16 cellular contexts compared by ENCODE assay signal in genomic region chr2:157421377-157421944, GRCh38. TPM values are rescaled to one million over a fixed set of nuclear protein-coding genes. Genes with fewer than 3 reads are reported as not detected.
A peak's percentile ranks its signal among the peaks of the same experiment; 100 is the strongest.
DNase-seq lines count a peak whose midpoint lies in the region; ATAC-seq and TF ChIP-seq lines count a peak whose summit lies in the region.
"Had no signal": no experiment of that assay in that cellular context is flagged by ENCODE, and none has a peak within 500 bp of the region (broad histone marks: within the 10 kb centered on the region; RNA-seq: fewer than 3 reads in every experiment).

No MANE protein-coding gene starts in this region.

- CTCF ChIA-PET in activated naive CD4-positive, alpha-beta T cell treated with anti-CD3 and anti-CD28 coated beads for 36 hours (lab: Charles Lee) = interaction anchor here (0.6 to 2.7 kb wide), 11 partner anchors 8 to 119 kb away, joined by 3 to 20 read pairs (median 5); no protein-coding TSS in a partner anchor
- CTCF ChIA-PET in activated CD8-positive, alpha-beta T cell treated with anti-CD3 and anti-CD28 coated beads for 36 hours (lab: Charles Lee) = interaction anchor here (1.0 to 5.8 kb wide), 7 partner anchors 9 to 119 kb away, joined by 4 to 49 read pairs (median 7); partner anchors contain the start of gene ERMN

- no peaks in the 10 kb centered on the region for H3K9me3 Mint-ChIP-seq in activated naive CD4-positive, alpha-beta T cell treated with anti-CD3 and anti-CD28 coated beads for 36 hours
- H3K9me3 Mint-ChIP-seq in activated CD8-positive, alpha-beta T cell treated with anti-CD3 and anti-CD28 coated beads for 36 hours = peaks cover 2% of the 10 kb centered on the region
- peaks cover 5% of the 10 kb centered on the region for H3K9me3 Mint-ChIP-seq in neural progenitor cell

- no peaks in the 10 kb centered on the region for H4K20me1 ChIP-seq in neural progenitor cell (ENCODE audit: low read depth)

- TF ChIP-seq CTCF in activated CD8-positive, alpha-beta T cell treated with anti-CD3 and anti-CD28 coated beads for 36 hours (IDR thresholded peaks at IDR 0.05) = no peak
- TF ChIP-seq CTCF in lower lobe of right lung (IDR thresholded peaks at IDR 0.05) (no peak), upper lobe of right lung (IDR thresholded peaks at IDR 0.05) (no peak), neural progenitor cell (IDR thresholded peaks at IDR 0.05) (no peak)

- peaks cover 33% of the 10 kb centered on the region for H3K4me1 ChIP-seq in lower lobe of right lung
- no peaks in the 10 kb centered on the region for H3K4me1 ChIP-seq in upper lobe of right lung
- H3K4me1 ChIP-seq in neural progenitor cell = no peaks in the 10 kb centered on the region
- H3K4me1 ChIP-seq: gastrocnemius medialis had no signal

- H3K36me3 Mint-ChIP-seq in activated naive CD4-positive, alpha-beta T cell treated with anti-CD3 and anti-CD28 coated beads for 36 hours (ENCODE audit: low read depth) = peaks cover 83% of the 10 kb centered on the region
- peaks cover 86% of the 10 kb centered on the region for H3K36me3 Mint-ChIP-seq in activated CD8-positive, alpha-beta T cell treated with anti-CD3 and anti-CD28 coated beads for 36 hours (ENCODE audit: low read depth)
- H3K36me3 Mint-ChIP-seq in neural progenitor cell = no peaks in the 10 kb centered on the region

- intact Hi-C loops in activated naive CD4-positive, alpha-beta T cell treated with anti-CD3 and anti-CD28 coated beads for 36 hours (cut with micrococcal nuclease) = loop anchor here (1.0 to 2.0 kb wide), 5 partner anchors 8 to 55 kb away; partner anchors contain the start of gene CYTIP
- intact Hi-C loops in activated CD8-positive, alpha-beta T cell treated with anti-CD3 and anti-CD28 coated beads for 36 hours (cut with micrococcal nuclease) = loop anchor here (2.0 kb wide), 1 partner anchor 15 kb away; no protein-coding TSS in a partner anchor
- intact Hi-C loops in lower lobe of right lung (cut with DNase I) (no loop called here), upper lobe of right lung (cut with DNase I) (no loop called here)

- no peak overlapping the region for H3K9ac ChIP-seq in neural progenitor cell

- POLR2A ChIA-PET in activated CD8-positive, alpha-beta T cell treated with anti-CD3 and anti-CD28 coated beads for 36 hours (lab: Charles Lee) = interaction anchor here (0.8 to 27.4 kb wide), 10 partner anchors 9 to 477 kb away, joined by 3 to 1592 read pairs (median 4); partner anchors contain the start of genes CYTIP and ERMN

- H3K36me3 ChIP-seq in lower lobe of right lung (peaks cover 4% of the 10 kb centered on the region), upper lobe of right lung (no peaks in the 10 kb centered on the region), neural progenitor cell (no peaks in the 10 kb centered on the region)
- H3K36me3 ChIP-seq: gastrocnemius medialis, pancreas, thoracic aorta had no signal

- peak; percentile 6 for ATAC-seq in activated CD8-positive, alpha-beta T cell treated with anti-CD3 and anti-CD28 coated beads for 36 hours
- ATAC-seq in lower lobe of right lung (peak in 1 of 2 donors; percentile 53), upper lobe of right lung (peak; percentile 55), GM18861 (IDR thresholded peaks at IDR 0.05; ENCODE audit: unreplicated experiment) (no peak)
- ATAC-seq: WTC11 had no signal

- no peak overlapping the region for H2AFZ ChIP-seq in neural progenitor cell (replicated peaks)

- H3K27me3 ChIP-seq in lower lobe of right lung (ENCODE audit: low read depth) (no peaks in the 10 kb centered on the region), upper lobe of right lung (no peaks in the 10 kb centered on the region), neural progenitor cell (no peaks in the 10 kb centered on the region)
- H3K27me3 ChIP-seq: gastrocnemius medialis, pancreas had no signal

- H3K4me3 Mint-ChIP-seq in activated naive CD4-positive, alpha-beta T cell treated with anti-CD3 and anti-CD28 coated beads for 36 hours = peak overlapping the region; percentile 33
- peak overlapping the region; percentile 46 for H3K4me3 Mint-ChIP-seq in activated CD8-positive, alpha-beta T cell treated with anti-CD3 and anti-CD28 coated beads for 36 hours
- H3K4me3 Mint-ChIP-seq in neural progenitor cell = no peak overlapping the region
- H3K4me3 Mint-ChIP-seq: endodermal cell, WTC11 had no signal

- H3K4me2 ChIP-seq in neural progenitor cell = no peak overlapping the region

- peak overlapping the region; percentile 59 for H3K27ac ChIP-seq in lower lobe of right lung
- peak overlapping the region; percentile 77 for H3K27ac ChIP-seq in upper lobe of right lung
- H3K27ac ChIP-seq in neural progenitor cell = no peak overlapping the region
- H3K27ac ChIP-seq: gastrocnemius medialis, thoracic aorta had no signal

- no peaks in the 10 kb centered on the region for H3F3A ChIP-seq in neural progenitor cell (ENCODE audit: low read depth)

- no peak for DNase-seq in activated naive CD4-positive, alpha-beta T cell treated with anti-CD3 and anti-CD28 coated beads for 36 hours
- no peak for DNase-seq in activated naive CD4-positive, alpha-beta T cell treated with anti-CD3 and anti-CD28 coated beads, Interleukin-2, amount 50 U/mL, for 16 hours
- no peak for DNase-seq in activated CD8-positive, alpha-beta T cell treated with anti-CD3 and anti-CD28 coated beads for 36 hours
- DNase-seq in lower lobe of right lung (no peak), upper lobe of right lung (no peak), NCI-H524 (lab: John Stamatoyannopoulos, UW) (no peak), neural progenitor cell (ENCODE audit: low spot score) (no peak)
- DNase-seq: DMS79; endodermal cell; gastrocnemius medialis; pancreas; stimulated activated CD4-positive, alpha-beta T cell treated with anti-CD3 and anti-CD28 coated beads, Interleukin-12 subunit alpha, Interleukin-12 subunit beta, amount 100 ng/mL, for 4 hours had no signal

- no peaks in the 10 kb centered on the region for H3K27me3 Mint-ChIP-seq in activated naive CD4-positive, alpha-beta T cell treated with anti-CD3 and anti-CD28 coated beads for 36 hours (ENCODE audit: low read depth)
- no peaks in the 10 kb centered on the region for H3K27me3 Mint-ChIP-seq in activated CD8-positive, alpha-beta T cell treated with anti-CD3 and anti-CD28 coated beads for 36 hours
- H3K27me3 Mint-ChIP-seq in neural progenitor cell (ENCODE audit: insufficient read depth, low read depth) = no peaks in the 10 kb centered on the region

- peaks cover 81% of the 10 kb centered on the region for H3K4me1 Mint-ChIP-seq in activated naive CD4-positive, alpha-beta T cell treated with anti-CD3 and anti-CD28 coated beads for 36 hours (ENCODE audit: low read depth)
- peaks cover 83% of the 10 kb centered on the region for H3K4me1 Mint-ChIP-seq in activated CD8-positive, alpha-beta T cell treated with anti-CD3 and anti-CD28 coated beads for 36 hours (ENCODE audit: low read depth)
- H3K4me1 Mint-ChIP-seq in neural progenitor cell = no peaks in the 10 kb centered on the region
- H3K4me1 Mint-ChIP-seq: WTC11 had no signal

- H3K9me3 ChIP-seq in lower lobe of right lung (no peaks in the 10 kb centered on the region), upper lobe of right lung (no peaks in the 10 kb centered on the region), neural progenitor cell (ENCODE audit: low read depth) (peaks cover 4% of the 10 kb centered on the region)
- H3K9me3 ChIP-seq: gastrocnemius medialis, thoracic aorta had no signal

- peak overlapping the region; percentile 95 for H3K27ac Mint-ChIP-seq in activated naive CD4-positive, alpha-beta T cell treated with anti-CD3 and anti-CD28 coated beads for 36 hours
- H3K27ac Mint-ChIP-seq in activated CD8-positive, alpha-beta T cell treated with anti-CD3 and anti-CD28 coated beads for 36 hours = peak overlapping the region; percentile 95
- no peak overlapping the region for H3K27ac Mint-ChIP-seq in neural progenitor cell
- H3K27ac Mint-ChIP-seq: endodermal cell, WTC11 had no signal

- H3K4me3 ChIP-seq in lower lobe of right lung (no peak overlapping the region), upper lobe of right lung (no peak overlapping the region), neural progenitor cell (no peak overlapping the region)
- H3K4me3 ChIP-seq: gastrocnemius medialis, pancreas, thoracic aorta had no signal

- H3K79me2 ChIP-seq in neural progenitor cell (ENCODE audit: low read depth) = no peaks in the 10 kb centered on the region

RNA-seq across cellular contexts. Expression of gene CYTIP, which starts 22.4 kb away (rescaled TPM):
- total RNA-seq in activated naive CD4-positive, alpha-beta T cell treated with anti-CD3 and anti-CD28 coated beads for 36 hours = 100 to 1,000 TPM; 599 to 610 TPM
- total RNA-seq in activated CD8-positive, alpha-beta T cell treated with anti-CD3 and anti-CD28 coated beads for 36 hours = 100 to 1,000 TPM; 514 to 520 TPM
- total RNA-seq in lower lobe of right lung (40.5 TPM), upper lobe of right lung (34.7 TPM), neural progenitor cell (ENCODE audit: low replicate concordance) (0.19 and 0.54 TPM in 2 replicates)
- total RNA-seq: SK-MEL-5 had no signal

Comparison
In these comparisons a context has a peak if more than half of its experiments do, and no peak if none do; other contexts are left out.
1. RNA of gene CYTIP, which starts 22.4 kb away (total RNA-seq): 599 to 610 TPM in activated naive CD4-positive, alpha-beta T cell treated with anti-CD3 and anti-CD28 coated beads for 36 hours, 514 to 520 TPM in activated CD8-positive, alpha-beta T cell treated with anti-CD3 and anti-CD28 coated beads for 36 hours, 40.5 TPM in lower lobe of right lung (single experiment) and 34.7 TPM in upper lobe of right lung (single experiment); 0.19 to 0.54 TPM in neural progenitor cell; every median in the first group is over 10 times any median in the second.
2. intact Hi-C loops: an anchor here in activated naive CD4-positive, alpha-beta T cell treated with anti-CD3 and anti-CD28 coated beads for 36 hours (1.0 to 2.0 kb wide) and activated CD8-positive, alpha-beta T cell treated with anti-CD3 and anti-CD28 coated beads for 36 hours (2.0 kb wide); none called in lower lobe of right lung and upper lobe of right lung.